Comparison of ENCODE assay signal across 10 cellular contexts in genomic region chr16:57667526-57668258, GRCh38. TPM values are rescaled to one million over a fixed set of nuclear protein-coding genes. Genes with fewer than 3 reads are reported as not detected.
DNase-seq lines count a peak whose midpoint lies in the region; ATAC-seq, FAIRE-seq and TF ChIP-seq lines count a peak whose summit lies in the region.
"Had no signal": no experiment of that assay in that cellular context is flagged by ENCODE, and none has a peak within 500 bp of the region (broad histone marks: within the 10 kb centered on the region; RNA-seq: fewer than 3 reads in every experiment).

No MANE protein-coding gene starts in this region.

- no peaks in the 10 kb centered on the region for H3K4me1 ChIP-seq in pancreas

- H3K36me3 ChIP-seq in pancreas, result peaks cover 0 to 17% (median 6%) of the 10 kb centered on the region in 3 donors

- H3K9me3 ChIP-seq in pancreas, result no peaks in the 10 kb centered on the region

- 67 to 74% methylated on average over 16 to 17 of the region's 17 CpGs for WGBS in pancreas, 2 donors

- TF ChIP-seq CTCF in GM12872 (IDR thresholded peaks at IDR 0.05; ENCODE audit: insufficient read depth, low read depth, low read length) (peak; percentile 37; the same call in 2 of the 3 replicates), pancreas (IDR thresholded peaks at IDR 0.05) (no peak)

- intact Hi-C loops in pancreas (cut with DNase I), result no loop called here

- no peak for FAIRE-seq in pancreas (lab: Jason Lieb, UNC)

- H3K27me3 ChIP-seq in pancreas, result no peaks in the 10 kb centered on the region

- no peak overlapping the region for H3K4me3 ChIP-seq in pancreas

- peak; percentile 24 to 59 (median 52) for ATAC-seq in pancreas

- peak; percentile 67 for DNase-seq in NOMO-1 treated with DMSO at 0.1 percent for 48 hours (lab: John Stamatoyannopoulos, UW; ENCODE audit: unreplicated experiment)
- DNase-seq in fibroblast of gingiva (ENCODE audit: low read depth), result peak; percentile 6
- peak in 1 of 6 donors; percentile 56 for DNase-seq in pancreas
- no peak for DNase-seq in SW480 (ENCODE audit: low spot score)
- no peak for DNase-seq in activated CD4-positive, alpha-beta T cell treated with anti-CD3 and anti-CD28 coated beads for 48 hours
- DNase-seq in DMS79 (lab: John Stamatoyannopoulos, UW), result no peak
- DNase-seq in NCI-H2081 treated with DMSO at 0.1 percent for 48 hours (lab: John Stamatoyannopoulos, UW), result no peak

- H3K27ac ChIP-seq in pancreas, result no peak overlapping the region

RNA-seq across cellular contexts. Expression of gene ADGRG3, which starts 0.4 kb away (rescaled TPM):
- under 1 TPM; 0.14 to 0.73 (median 0.34) TPM for total RNA-seq in pancreas
- under 1 TPM; 0.80 to 0.84 TPM for polyA plus RNA-seq in pancreas
- total RNA-seq: activated T-helper 1 cell treated with anti-CD3 and anti-CD28 coated beads, Interleukin-12 subunit alpha, Interleukin-12 subunit beta, Interleukin-2, Interleukin-4 antibody, amounts not matched to agents 30 ng/mL and 10 ng/mL and 1 ng/mL, durations not matched to agents 14 hours and 24 hours and 36 hours had no signal

RNA-seq across cellular contexts. Expression of gene DRC7, which starts 26.9 kb away (rescaled TPM):
- 1 to 10 TPM in 1 of 6 donors, under 1 TPM in 5; 0.28 to 2.4 (median 0.61) TPM for total RNA-seq in pancreas
- polyA plus RNA-seq in pancreas, result 1 to 10 TPM; 1.5 to 2.0 TPM
- total RNA-seq: activated T-helper 1 cell treated with anti-CD3 and anti-CD28 coated beads, Interleukin-12 subunit alpha, Interleukin-12 subunit beta, Interleukin-2, Interleukin-4 antibody, amounts not matched to agents 30 ng/mL and 10 ng/mL and 1 ng/mL, durations not matched to agents 14 hours and 24 hours and 36 hours; glomerular endothelial cell had no signal

RNA-seq across cellular contexts. Expression of gene ADGRG1, which starts 39.3 kb away (rescaled TPM):
- 100 to 1,000 TPM in 1 of 6 donors, 10 to 100 TPM in 5; 51.3 to 102 (median 94.0) TPM for total RNA-seq in pancreas
- 10 to 100 TPM; 36.4 to 47.6 TPM for polyA plus RNA-seq in pancreas

Comparison
In these comparisons a context has a peak if more than half of its experiments do, and no peak if none do; other contexts are left out.
1. DNase-seq: peak in NOMO-1 treated with DMSO at 0.1 percent for 48 hours (single experiment) and fibroblast of gingiva (single experiment); none in SW480 (single experiment), activated CD4-positive, alpha-beta T cell treated with anti-CD3 and anti-CD28 coated beads for 48 hours (single experiment), DMS79 (single experiment) and NCI-H2081 treated with DMSO at 0.1 percent for 48 hours (single experiment).